29 cellular contexts compared by ENCODE assay signal in genomic region chrX:43998374-43998773, GRCh38. TPM values are rescaled to one million over a fixed set of nuclear protein-coding genes. Genes with fewer than 3 reads are reported as not detected.
DNase-seq lines count a peak whose midpoint lies in the region; ATAC-seq, FAIRE-seq and TF ChIP-seq lines count a peak whose summit lies in the region.
"Had no signal": no experiment of that assay in that cellular context is flagged by ENCODE, and none has a peak within 500 bp of the region (broad histone marks: within the 10 kb centered on the region; RNA-seq: fewer than 3 reads in every experiment).

No MANE protein-coding gene starts in this region.

- FAIRE-seq in bronchial epithelial cell (lab: Jason Lieb, UNC), result no peak
- FAIRE-seq: A549, D721Med, GM12891, GM18507, H1 had no signal

- no peak for TF ChIP-seq POLR2A in breast epithelium (IDR thresholded peaks at IDR 0.05)

- no peaks in the 10 kb centered on the region for H3K4me1 ChIP-seq in mammary epithelial cell (ENCODE audit: insufficient read depth, low read length)
- H3K4me1 ChIP-seq in breast epithelium, result no peaks in the 10 kb centered on the region
- peaks cover 5% of the 10 kb centered on the region for H3K4me1 ChIP-seq in foreskin keratinocyte
- H3K4me1 ChIP-seq: A549, BE2C had no signal

- intact Hi-C loops in mammary epithelial cell (cut with micrococcal nuclease) (no loop called here), breast epithelium (cut with DNase I; ENCODE audit: low total_unique reads) (no loop called here)

- H4K20me1 ChIP-seq in mammary epithelial cell (ENCODE audit: insufficient read depth, low read length), result no peaks in the 10 kb centered on the region
- H4K20me1 ChIP-seq: BLaER1 treated with 17β-estradiol and CSF1 and Interleukin-3, amounts not matched to agents 10 nM and 100 nM had no signal

- no peaks in the 10 kb centered on the region for H3K27me3 ChIP-seq in mammary epithelial cell (ENCODE audit: insufficient read depth, low read length)
- H3K27me3 ChIP-seq in breast epithelium, result peaks cover 0 to 15% of the 10 kb centered on the region in 2 donors
- H3K27me3 ChIP-seq in bronchial epithelial cell (ENCODE audit: control insufficient read depth, insufficient read depth, low read length), result no peaks in the 10 kb centered on the region
- no peaks in the 10 kb centered on the region for H3K27me3 ChIP-seq in foreskin keratinocyte
- no peaks in the 10 kb centered on the region for H3K27me3 ChIP-seq in H7 (ENCODE audit: control insufficient read depth, insufficient read depth, low read length)
- H3K27me3 ChIP-seq: BE2C had no signal

- H3K9me3 ChIP-seq in mammary epithelial cell (replicated peaks; ENCODE audit: insufficient read depth, low read length) (no peaks in the 10 kb centered on the region), breast epithelium (no peaks in the 10 kb centered on the region)
- H3K9me3 ChIP-seq: A549, BE2C had no signal

- WGBS in mammary epithelial cell (ENCODE audit: low coverage, missing lambda C conversion rate), result 33% methylated on average over 1 of the region's 1 CpG

- CTCF ChIA-PET in mammary epithelial cell (lab: Charles Lee; ENCODE audit: low non-redundant PET), result no interaction called here

- no peaks in the 10 kb centered on the region for H3K79me2 ChIP-seq in mammary epithelial cell (ENCODE audit: insufficient read depth, low read length)

- no peak for TF ChIP-seq CTCF in mammary epithelial cell (conservative IDR thresholded peaks at IDR 0.05 in 1 of 2, IDR thresholded peaks at IDR 0.05 in 1 of 2; ENCODE audit: extremely low read depth in 1 of 2, insufficient read depth in 1 of 2, low read depth in 1 of 2, low read length in 2 of 2)
- TF ChIP-seq CTCF in breast epithelium (IDR thresholded peaks at IDR 0.05), result no peak
- no peak for TF ChIP-seq CTCF in bronchial epithelial cell (IDR thresholded peaks at IDR 0.05; ENCODE audit: insufficient read depth, low read length, severe bottlenecking)
- peak; percentile 3 for TF ChIP-seq CTCF in foreskin keratinocyte (conservative IDR thresholded peaks at IDR 0.05)

- H3K4me2 ChIP-seq in mammary epithelial cell (ENCODE audit: insufficient read depth, low read depth, low read length), result no peak overlapping the region
- H3K4me2 ChIP-seq: A549; BLaER1 treated with 17β-estradiol and CSF1 and Interleukin-3, amounts not matched to agents 10 nM and 100 nM had no signal

- no TSS peak for BruUV-seq in mammary epithelial cell (replicated peaks; lab: Mats Ljungman, UMichigan)

- H3K4me3 ChIP-seq in mammary epithelial cell (replicated peaks in 1 of 3; ENCODE audit: insufficient read depth in 1 of 3, low read depth in 2 of 3, low read length in 3 of 3) (no peak overlapping the region), breast epithelium (no peak overlapping the region), bronchial epithelial cell (ENCODE audit: low read depth, low read length) (no peak overlapping the region), H7 (ENCODE audit: insufficient read depth, low read depth, low read length) (no peak overlapping the region)
- H3K4me3 ChIP-seq: A549; BLaER1 treated with 17β-estradiol and CSF1 and Interleukin-3, amounts not matched to agents 10 nM and 100 nM; GM23248 had no signal

- ATAC-seq in foreskin keratinocyte (peak; percentile 61), HG02571 (IDR thresholded peaks at IDR 0.05; ENCODE audit: unreplicated experiment) (no peak)
- ATAC-seq: A549, HCT116 had no signal

- no peak overlapping the region for H3K27ac ChIP-seq in mammary epithelial cell (ENCODE audit: insufficient read depth, low read depth, low read length)
- no peak overlapping the region for H3K27ac ChIP-seq in breast epithelium
- no peak overlapping the region for H3K27ac ChIP-seq in foreskin keratinocyte
- H3K27ac ChIP-seq: 22Rv1; A549; BLaER1 treated with 17β-estradiol and CSF1 and Interleukin-3, amounts not matched to agents 10 nM and 100 nM; GM23248 had no signal

- H2AFZ ChIP-seq in mammary epithelial cell (ENCODE audit: low read depth, low read length), result no peak overlapping the region
- H2AFZ ChIP-seq: GM23248 had no signal

- DNase-seq in mammary epithelial cell (peak; percentile 44), breast epithelium (ENCODE audit: low spot score in 2 of 2) (no peak), bronchial epithelial cell (ENCODE audit: low read depth) (peak; percentile 72), foreskin keratinocyte (peak in 1 of 2 donors; percentile 47), H7 (no peak), DMS153 treated with DMSO at 0.1 percent for 48 hours (lab: John Stamatoyannopoulos, UW; ENCODE audit: unreplicated experiment) (no peak), cerebellar nuclear complex (lab: John Stamatoyannopoulos, UW) (no peak)
- DNase-seq: ACHN; AML-193; BE2C; CD4-positive, alpha-beta T cell; CD8-positive, alpha-beta memory T cell; DMS 273 treated with DMSO at 0.1 percent for 48 hours; DMS53; DMS79 treated with DMSO at 0.1 percent for 48 hours; GF-D8; GM23248; H9 had no signal

- no peaks in the 10 kb centered on the region for H3K36me3 ChIP-seq in mammary epithelial cell (ENCODE audit: insufficient read depth, low read length)
- no peaks in the 10 kb centered on the region for H3K36me3 ChIP-seq in breast epithelium
- H3K36me3 ChIP-seq in bronchial epithelial cell (ENCODE audit: control insufficient read depth, insufficient read depth, low read length), result no peaks in the 10 kb centered on the region
- H3K36me3 ChIP-seq in H7 (replicated peaks; ENCODE audit: control insufficient read depth, insufficient read depth, low read length), result no peaks in the 10 kb centered on the region
- H3K36me3 ChIP-seq: BE2C; BLaER1 treated with 17β-estradiol and CSF1 and Interleukin-3, amounts not matched to agents 10 nM and 100 nM had no signal

- in situ Hi-C loops in mammary epithelial cell (cut with MboI; ENCODE audit: low sequenced_read_pairs in 2 of 2), result no loop called here

- H3K9ac ChIP-seq in mammary epithelial cell (ENCODE audit: insufficient read depth, low read length), result no peak overlapping the region
- H3K9ac ChIP-seq: BLaER1 treated with 17β-estradiol and CSF1 and Interleukin-3, amounts not matched to agents 10 nM and 100 nM; GM23248 had no signal

- dilution Hi-C loops in mammary epithelial cell (cut with HindIII; ENCODE audit: low sequenced_read_pairs), result no loop called here

RNA-seq across cellular contexts. Expression of gene NDP, which starts 25.2 kb away (rescaled TPM):
- under 1 TPM in 1 of 2 donors, not detected in 1; 0.17 TPM for total RNA-seq in mammary epithelial cell
- 0.02 TPM for polyA plus RNA-seq in mammary epithelial cell
- not detected for polyA minus RNA-seq in mammary epithelial cell
- total RNA-seq in breast epithelium, result 1 to 10 TPM in 1 of 3 donors, under 1 TPM in 1, not detected in 1; 0.66 to 4.0 TPM
- not detected in 2 replicates for total RNA-seq in bronchial epithelial cell
- total RNA-seq in foreskin keratinocyte, result not detected in 2 replicates
- not detected in 2 replicates for polyA plus RNA-seq in foreskin keratinocyte
- not detected in 2 replicates for total RNA-seq in H7 (2014; rRNA removed; shearing (Covaris generic))
- total RNA-seq: CD4-positive, alpha-beta T cell; CD8-positive, alpha-beta memory T cell; G401; H9 had no signal
- polyA plus RNA-seq: A549; CD14-positive monocyte; CD8-positive, alpha-beta memory T cell had no signal

Comparison
In these comparisons a context has a peak if more than half of its experiments do, and no peak if none do; other contexts are left out.
1. DNase-seq: peak in mammary epithelial cell (single experiment) and bronchial epithelial cell (single experiment); none in breast epithelium (0 of 2), H7 (single experiment), DMS153 treated with DMSO at 0.1 percent for 48 hours (single experiment) and cerebellar nuclear complex (0 of 2).